ENCODE assay signal across 8 cellular contexts in genomic region chr17:8176197-8176940, GRCh38. TPM values are rescaled to one million over a fixed set of nuclear protein-coding genes. Genes with fewer than 3 reads are reported as not detected.
A peak's percentile ranks its signal among the peaks of the same experiment; 100 is the strongest.
DNase-seq lines count a peak whose midpoint lies in the region; ATAC-seq, FAIRE-seq and TF ChIP-seq lines count a peak whose summit lies in the region.

Gene TMEM107, minus strand, starts transcription at chr17:8176380. Its CDS starts 94 bp downstream, at chr17:8176286.

- peak within 1 kb of the TSS; percentile 79 to 89 for H3K4me3 ChIP-seq in kidney (ENCODE audit: low read length in 2 of 2)

- H3K36me3 ChIP-seq in ES-I3 (ENCODE audit: insufficient read depth, low read length) (no peaks in the 10 kb centered on the region), kidney (ENCODE audit: control insufficient read depth in 1 of 2, insufficient read depth in 2 of 2, low read length in 2 of 2) (no peaks in the 10 kb centered on the region)

- H3K4me1 ChIP-seq in ES-I3 (ENCODE audit: insufficient read depth, low read length) (peaks cover 11% of the 10 kb centered on the region), kidney (ENCODE audit: control insufficient read depth in 1 of 2, insufficient read depth in 1 of 2, low read depth in 1 of 2, low read length in 2 of 2) (peaks cover 11 to 24% of the 10 kb centered on the region in 2 donors)

- no peak for TF ChIP-seq CTCF in kidney (IDR thresholded peaks at IDR 0.05; ENCODE audit: borderline replicate concordance, extremely low read depth, insufficient read depth)

- ATAC-seq in HG02759 (IDR thresholded peaks at IDR 0.05; ENCODE audit: unreplicated experiment) (peak; percentile 47), HG03439 (IDR thresholded peaks at IDR 0.05; ENCODE audit: unreplicated experiment) (no peak)

- FAIRE-seq in kidney (lab: Jason Lieb, UNC), result no peak

- H3K9me3 ChIP-seq in ES-I3 (ENCODE audit: control insufficient read depth, insufficient read depth, low read length), result no peaks in the 10 kb centered on the region
- H3K9me3 ChIP-seq in kidney (ENCODE audit: control insufficient read depth in 1 of 2, low read length in 2 of 2), result no peaks in the 10 kb centered on the region

- H3K27ac ChIP-seq in kidney (ENCODE audit: low read depth in 2 of 2, low read length in 2 of 2), result peak within 1 kb of the TSS; percentile 85 to 88

- DNase-seq in NCI-H2227 treated with DMSO at 0.1 percent for 48 hours (lab: John Stamatoyannopoulos, UW) (peak; percentile 61), cerebellum (ENCODE audit: low spot score) (peak; percentile 89), kidney (peak; percentile 95)
- DNase-seq in activated CD4-positive, alpha-beta T cell treated with anti-CD3 and anti-CD28 coated beads for 1 hour, result peak; percentile 80
- DNase-seq in stimulated activated CD4-positive, alpha-beta T cell treated with anti-CD3 and anti-CD28 coated beads, Interleukin-12 subunit alpha, Interleukin-12 subunit beta, amount 100 ng/mL, for 48 hours (ENCODE audit: low read depth in 2 of 3, low spot score in 1 of 3), result peak; percentile 76 to 85 (median 82)

- intact Hi-C loops in kidney (cut with DNase I), result no loop called here

- H3K9ac ChIP-seq in ES-I3 (ENCODE audit: low read depth, low read length), result peak within 1 kb of the TSS; percentile 56
- peak within 1 kb of the TSS; percentile 95 for H3K9ac ChIP-seq in kidney (ENCODE audit: low read length in 2 of 2)

RNA-seq across cellular contexts. Expression of gene TMEM107, which starts in this region (rescaled TPM):
- total RNA-seq in cerebellum (28.3 TPM), kidney (23.4 TPM)
- 24.6 TPM for polyA plus RNA-seq in kidney (ENCODE audit: insufficient read depth, low read depth, low replicate concordance)
